In genomic region chr19:41359741-41360140, GRCh38 we compare ENCODE assay signal across 16 cellular contexts.
"Had no signal": no experiment of that assay in that cellular context is flagged by ENCODE, and none has a peak within 500 bp of the region (broad histone marks: within the 10 kb centered on the region; RNA-seq: fewer than 3 reads in every experiment).

No MANE protein-coding gene starts in this region.

- H3K9me3 Mint-ChIP-seq: natural killer cell treated with Interleukin-12 subunit alpha and Interleukin-12 subunit beta and Interleukin-15 and Interleukin-18, amount 100 ng/mL, for 72 hours; stimulated activated effector memory CD8-positive, alpha-beta T cell treated with anti-CD3 and anti-CD28 coated beads, Interleukin-12 subunit alpha, Interleukin-12 subunit beta, amount 100 ng/mL, for 72 hours had no signal

- DNase-seq: activated naive CD4-positive, alpha-beta T cell treated with Interleukin-2 at 50 U/mL for 16 hours; activated T-cell treated with anti-CD3 and anti-CD28 coated beads, Interleukin-2, amount 50 U/mL, for 1 hour; central memory CD4-positive, alpha-beta T cell; effector CD4-positive, alpha-beta T cell; foreskin fibroblast; hypothalamus; kidney; left lung; mammary epithelial cell; nucleus accumbens; thyroid gland had no signal

- H3K4me3 ChIP-seq: coronary artery, left lung, thyroid gland had no signal

- H3K27me3 Mint-ChIP-seq: natural killer cell treated with Interleukin-12 subunit alpha and Interleukin-12 subunit beta and Interleukin-15 and Interleukin-18, amount 100 ng/mL, for 72 hours had no signal

- H3K27me3 ChIP-seq: left lung, thyroid gland had no signal

- ATAC-seq: left lung; natural killer cell treated with Interleukin-12 subunit alpha and Interleukin-12 subunit beta and Interleukin-15 and Interleukin-18, amount 100 ng/mL, for 72 hours; stimulated activated effector memory CD8-positive, alpha-beta T cell treated with anti-CD3 and anti-CD28 coated beads, Interleukin-12 subunit alpha, Interleukin-12 subunit beta, amount 100 ng/mL, for 72 hours had no signal

- H3K27ac ChIP-seq: coronary artery, left lung, thyroid gland, VCaP had no signal

- H3K27ac Mint-ChIP-seq: brain; stimulated activated effector memory CD8-positive, alpha-beta T cell treated with anti-CD3 and anti-CD28 coated beads, Interleukin-12 subunit alpha, Interleukin-12 subunit beta, amount 100 ng/mL, for 72 hours had no signal

- H3K4me3 Mint-ChIP-seq: brain; natural killer cell treated with Interleukin-12 subunit alpha and Interleukin-12 subunit beta and Interleukin-15 and Interleukin-18, amount 100 ng/mL, for 72 hours; stimulated activated effector memory CD8-positive, alpha-beta T cell treated with anti-CD3 and anti-CD28 coated beads, Interleukin-12 subunit alpha, Interleukin-12 subunit beta, amount 100 ng/mL, for 72 hours had no signal

- H3K36me3 Mint-ChIP-seq: brain; natural killer cell treated with Interleukin-12 subunit alpha and Interleukin-12 subunit beta and Interleukin-15 and Interleukin-18, amount 100 ng/mL, for 72 hours had no signal

- H3K9me3 ChIP-seq: left lung, thyroid gland had no signal

- H3K36me3 ChIP-seq: left lung, thyroid gland had no signal
